Comparison of ENCODE assay signal across 1 cellular context in the genomic region with DNA sequence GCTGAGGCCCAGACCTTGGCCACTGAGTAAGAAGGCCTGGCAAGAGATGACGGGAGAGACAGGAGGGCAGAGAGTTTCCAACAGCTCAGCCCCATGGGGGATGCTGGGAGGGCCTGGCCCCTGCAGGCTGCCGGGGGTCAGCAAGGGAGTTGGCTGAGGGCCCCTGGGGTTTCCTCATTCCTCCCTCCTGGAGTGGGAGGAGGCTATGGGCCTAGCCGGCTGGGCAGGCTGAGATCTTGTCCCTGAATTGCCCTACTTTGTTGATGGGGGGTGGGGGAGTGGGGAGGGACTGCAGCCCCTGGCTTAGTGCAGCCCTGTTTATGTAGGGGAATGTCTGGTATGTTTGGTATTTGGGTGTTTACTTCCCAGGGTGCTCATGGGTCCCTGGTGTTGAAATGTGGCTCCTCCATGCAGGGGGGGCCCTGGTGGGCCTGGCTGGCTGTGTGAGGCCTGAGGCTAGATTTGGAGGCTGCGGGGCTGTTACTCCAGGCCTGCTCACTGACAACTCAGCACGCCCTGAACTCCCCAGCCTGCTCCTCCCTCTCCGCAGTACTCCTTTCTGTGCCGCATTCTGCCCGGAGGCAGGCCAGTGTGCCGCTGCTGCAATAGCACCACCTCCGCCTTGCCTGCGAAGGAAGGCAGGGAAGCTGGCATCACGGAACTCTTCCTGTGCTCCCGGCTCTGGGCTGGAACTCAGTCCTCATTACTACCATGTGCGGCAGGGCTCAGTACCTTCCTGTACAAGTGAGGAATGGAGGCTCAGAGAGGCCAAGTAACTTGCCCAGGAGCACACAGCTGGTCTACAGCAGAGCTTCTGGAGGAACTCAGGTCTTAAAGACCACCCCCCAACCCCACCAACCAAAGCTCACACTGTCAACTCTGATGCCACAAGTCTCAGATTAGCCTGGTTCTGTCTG.
TF ChIP-seq lines count a peak whose summit lies in the region.

No MANE protein-coding gene starts in this region.

TF ChIP-seq in GM23338, 12 proteins besides CTCF, POLR2A, EP300 and RAD21 (continued from another document):
- TF ChIP-seq, protein P1, sequence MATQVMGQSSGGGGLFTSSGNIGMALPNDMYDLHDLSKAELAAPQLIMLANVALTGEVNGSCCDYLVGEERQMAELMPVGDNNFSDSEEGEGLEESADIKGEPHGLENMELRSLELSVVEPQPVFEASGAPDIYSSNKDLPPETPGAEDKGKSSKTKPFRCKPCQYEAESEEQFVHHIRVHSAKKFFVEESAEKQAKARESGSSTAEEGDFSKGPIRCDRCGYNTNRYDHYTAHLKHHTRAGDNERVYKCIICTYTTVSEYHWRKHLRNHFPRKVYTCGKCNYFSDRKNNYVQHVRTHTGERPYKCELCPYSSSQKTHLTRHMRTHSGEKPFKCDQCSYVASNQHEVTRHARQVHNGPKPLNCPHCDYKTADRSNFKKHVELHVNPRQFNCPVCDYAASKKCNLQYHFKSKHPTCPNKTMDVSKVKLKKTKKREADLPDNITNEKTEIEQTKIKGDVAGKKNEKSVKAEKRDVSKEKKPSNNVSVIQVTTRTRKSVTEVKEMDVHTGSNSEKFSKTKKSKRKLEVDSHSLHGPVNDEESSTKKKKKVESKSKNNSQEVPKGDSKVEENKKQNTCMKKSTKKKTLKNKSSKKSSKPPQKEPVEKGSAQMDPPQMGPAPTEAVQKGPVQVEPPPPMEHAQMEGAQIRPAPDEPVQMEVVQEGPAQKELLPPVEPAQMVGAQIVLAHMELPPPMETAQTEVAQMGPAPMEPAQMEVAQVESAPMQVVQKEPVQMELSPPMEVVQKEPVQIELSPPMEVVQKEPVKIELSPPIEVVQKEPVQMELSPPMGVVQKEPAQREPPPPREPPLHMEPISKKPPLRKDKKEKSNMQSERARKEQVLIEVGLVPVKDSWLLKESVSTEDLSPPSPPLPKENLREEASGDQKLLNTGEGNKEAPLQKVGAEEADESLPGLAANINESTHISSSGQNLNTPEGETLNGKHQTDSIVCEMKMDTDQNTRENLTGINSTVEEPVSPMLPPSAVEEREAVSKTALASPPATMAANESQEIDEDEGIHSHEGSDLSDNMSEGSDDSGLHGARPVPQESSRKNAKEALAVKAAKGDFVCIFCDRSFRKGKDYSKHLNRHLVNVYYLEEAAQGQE (IDR thresholded peaks at IDR 0.05; ENCODE audit: unreplicated experiment), result no peak
- TF ChIP-seq POLR2AphosphoS5 (IDR thresholded peaks at IDR 0.05; ENCODE audit: low read depth) (peak; percentile 64), EZH2phosphoT487 (IDR thresholded peaks at IDR 0.05; ENCODE audit: unreplicated experiment) (no peak), CREB1 (CRISPR knock-in tag; IDR thresholded peaks at IDR 0.05; ENCODE audit: low read depth) (0 out of 2 replicates have a peak, but pooled peaks have one; percentile 4)
- TF ChIP-seq, protein P2, sequence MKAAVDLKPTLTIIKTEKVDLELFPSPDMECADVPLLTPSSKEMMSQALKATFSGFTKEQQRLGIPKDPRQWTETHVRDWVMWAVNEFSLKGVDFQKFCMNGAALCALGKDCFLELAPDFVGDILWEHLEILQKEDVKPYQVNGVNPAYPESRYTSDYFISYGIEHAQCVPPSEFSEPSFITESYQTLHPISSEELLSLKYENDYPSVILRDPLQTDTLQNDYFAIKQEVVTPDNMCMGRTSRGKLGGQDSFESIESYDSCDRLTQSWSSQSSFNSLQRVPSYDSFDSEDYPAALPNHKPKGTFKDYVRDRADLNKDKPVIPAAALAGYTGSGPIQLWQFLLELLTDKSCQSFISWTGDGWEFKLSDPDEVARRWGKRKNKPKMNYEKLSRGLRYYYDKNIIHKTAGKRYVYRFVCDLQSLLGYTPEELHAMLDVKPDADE (IDR thresholded peaks at IDR 0.05), result no peak; the same call in 1 of the 2 replicates
